1 cellular context compared by ENCODE assay signal in the genomic region with DNA sequence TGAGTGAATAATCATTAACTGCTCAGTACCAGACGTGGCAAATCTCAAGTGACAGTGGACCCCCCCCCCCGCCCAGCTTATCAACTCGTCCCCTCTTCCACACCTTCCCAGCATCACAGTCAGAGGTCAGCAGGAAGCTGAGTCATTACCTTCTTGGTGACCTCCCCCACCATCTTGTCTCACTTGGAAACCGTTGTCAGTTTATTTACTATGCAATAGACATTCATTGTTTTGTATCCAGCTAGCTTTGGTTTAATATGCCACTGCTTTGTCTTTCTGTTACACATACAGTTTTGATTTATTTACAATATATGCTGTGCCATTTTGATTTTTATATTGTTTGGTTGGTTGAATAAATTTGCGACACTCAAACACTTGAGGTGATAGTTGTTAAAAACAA.
TF ChIP-seq lines count a peak whose summit lies in the region.

No MANE protein-coding gene starts in this region.

TF ChIP-seq in K562, 482 proteins besides CTCF, POLR2A, EP300 and RAD21 (continued from another document and continues in another):
- TF ChIP-seq HDAC2 (IDR thresholded peaks at IDR 0.05) = peak; percentile 47; the same call in 1 of the 2 replicates
- TF ChIP-seq MBD2 (IDR thresholded peaks at IDR 0.05; ENCODE audit: borderline replicate concordance, low read depth) = 0 out of 2 replicates have a peak, but pooled peaks have one; percentile 26
- TF ChIP-seq MECOM (CRISPR knock-in tag; IDR thresholded peaks at IDR 0.05) = 0 out of 2 replicates have a peak, but pooled peaks have one; percentile 48
- peak; percentile 58 for TF ChIP-seq RFX1 (IDR thresholded peaks at IDR 0.05)
- peak; percentile 92 for TF ChIP-seq NR2C1 (IDR thresholded peaks at IDR 0.05)
- peak; percentile 92 for TF ChIP-seq NR2C1 (tag; IDR thresholded peaks at IDR 0.05)
- peak; percentile 74 for TF ChIP-seq FOXM1 (IDR thresholded peaks at IDR 0.05; ENCODE audit: low read depth)
- TF ChIP-seq FOXM1 (CRISPR knock-in tag; IDR thresholded peaks at IDR 0.05; ENCODE audit: low read depth) = no peak
- TF ChIP-seq ZC3H4 (CRISPR knock-in tag; IDR thresholded peaks at IDR 0.05; ENCODE audit: borderline replicate concordance) = no peak
- TF ChIP-seq SMARCC2 (IDR thresholded peaks at IDR 0.05; ENCODE audit: low read depth) = peak; percentile 48; the same call in 1 of the 2 replicates
- TF ChIP-seq SMAD4 (CRISPR knock-in tag; conservative IDR thresholded peaks at IDR 0.05) = peak; percentile 41; the same call in 1 of the 2 replicates
- TF ChIP-seq, protein P1, sequence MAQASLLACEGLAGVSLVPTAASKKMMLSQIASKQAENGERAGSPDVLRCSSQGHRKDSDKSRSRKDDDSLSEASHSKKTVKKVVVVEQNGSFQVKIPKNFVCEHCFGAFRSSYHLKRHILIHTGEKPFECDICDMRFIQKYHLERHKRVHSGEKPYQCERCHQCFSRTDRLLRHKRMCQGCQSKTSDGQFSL (CRISPR knock-in tag; IDR thresholded peaks at IDR 0.05) = peak; percentile 79
- TF ChIP-seq, protein P1 (tag; IDR thresholded peaks at IDR 0.05) = peak in 1 of 2 experiments; percentile 76; a peak in 1 of 4 replicates
- TF ChIP-seq THRAP3 (IDR thresholded peaks at IDR 0.05; ENCODE audit: borderline replicate concordance) = 0 out of 2 replicates have a peak, but pooled peaks have one; percentile 18
- TF ChIP-seq, protein P2, sequence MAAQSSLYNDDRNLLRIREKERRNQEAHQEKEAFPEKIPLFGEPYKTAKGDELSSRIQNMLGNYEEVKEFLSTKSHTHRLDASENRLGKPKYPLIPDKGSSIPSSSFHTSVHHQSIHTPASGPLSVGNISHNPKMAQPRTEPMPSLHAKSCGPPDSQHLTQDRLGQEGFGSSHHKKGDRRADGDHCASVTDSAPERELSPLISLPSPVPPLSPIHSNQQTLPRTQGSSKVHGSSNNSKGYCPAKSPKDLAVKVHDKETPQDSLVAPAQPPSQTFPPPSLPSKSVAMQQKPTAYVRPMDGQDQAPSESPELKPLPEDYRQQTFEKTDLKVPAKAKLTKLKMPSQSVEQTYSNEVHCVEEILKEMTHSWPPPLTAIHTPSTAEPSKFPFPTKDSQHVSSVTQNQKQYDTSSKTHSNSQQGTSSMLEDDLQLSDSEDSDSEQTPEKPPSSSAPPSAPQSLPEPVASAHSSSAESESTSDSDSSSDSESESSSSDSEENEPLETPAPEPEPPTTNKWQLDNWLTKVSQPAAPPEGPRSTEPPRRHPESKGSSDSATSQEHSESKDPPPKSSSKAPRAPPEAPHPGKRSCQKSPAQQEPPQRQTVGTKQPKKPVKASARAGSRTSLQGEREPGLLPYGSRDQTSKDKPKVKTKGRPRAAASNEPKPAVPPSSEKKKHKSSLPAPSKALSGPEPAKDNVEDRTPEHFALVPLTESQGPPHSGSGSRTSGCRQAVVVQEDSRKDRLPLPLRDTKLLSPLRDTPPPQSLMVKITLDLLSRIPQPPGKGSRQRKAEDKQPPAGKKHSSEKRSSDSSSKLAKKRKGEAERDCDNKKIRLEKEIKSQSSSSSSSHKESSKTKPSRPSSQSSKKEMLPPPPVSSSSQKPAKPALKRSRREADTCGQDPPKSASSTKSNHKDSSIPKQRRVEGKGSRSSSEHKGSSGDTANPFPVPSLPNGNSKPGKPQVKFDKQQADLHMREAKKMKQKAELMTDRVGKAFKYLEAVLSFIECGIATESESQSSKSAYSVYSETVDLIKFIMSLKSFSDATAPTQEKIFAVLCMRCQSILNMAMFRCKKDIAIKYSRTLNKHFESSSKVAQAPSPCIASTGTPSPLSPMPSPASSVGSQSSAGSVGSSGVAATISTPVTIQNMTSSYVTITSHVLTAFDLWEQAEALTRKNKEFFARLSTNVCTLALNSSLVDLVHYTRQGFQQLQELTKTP (IDR thresholded peaks at IDR 0.05; ENCODE audit: low read depth in 1 of 2, partially characterized antibody in 2 of 2) = no peak
- peak; percentile 74 for TF ChIP-seq ETV5 (CRISPR knock-in tag; IDR thresholded peaks at IDR 0.05; ENCODE audit: low read depth)
- peak; percentile 82 for TF ChIP-seq CREM (IDR thresholded peaks at IDR 0.05; ENCODE audit: low read depth)
- TF ChIP-seq ZNF717 (CRISPR knock-in tag; IDR thresholded peaks at IDR 0.05) = no peak
- peak; percentile 16 for TF ChIP-seq DACH1 (IDR thresholded peaks at IDR 0.05; ENCODE audit: partially characterized antibody)
- TF ChIP-seq GATA2 (CRISPR knock-in tag; IDR thresholded peaks at IDR 0.05) = peak; percentile 32; the same call in 1 of the 2 replicates
- TF ChIP-seq TAL1 (IDR thresholded peaks at IDR 0.05) = peak; percentile 45; the same call in 1 of the 2 replicates
- TF ChIP-seq, protein P3, sequence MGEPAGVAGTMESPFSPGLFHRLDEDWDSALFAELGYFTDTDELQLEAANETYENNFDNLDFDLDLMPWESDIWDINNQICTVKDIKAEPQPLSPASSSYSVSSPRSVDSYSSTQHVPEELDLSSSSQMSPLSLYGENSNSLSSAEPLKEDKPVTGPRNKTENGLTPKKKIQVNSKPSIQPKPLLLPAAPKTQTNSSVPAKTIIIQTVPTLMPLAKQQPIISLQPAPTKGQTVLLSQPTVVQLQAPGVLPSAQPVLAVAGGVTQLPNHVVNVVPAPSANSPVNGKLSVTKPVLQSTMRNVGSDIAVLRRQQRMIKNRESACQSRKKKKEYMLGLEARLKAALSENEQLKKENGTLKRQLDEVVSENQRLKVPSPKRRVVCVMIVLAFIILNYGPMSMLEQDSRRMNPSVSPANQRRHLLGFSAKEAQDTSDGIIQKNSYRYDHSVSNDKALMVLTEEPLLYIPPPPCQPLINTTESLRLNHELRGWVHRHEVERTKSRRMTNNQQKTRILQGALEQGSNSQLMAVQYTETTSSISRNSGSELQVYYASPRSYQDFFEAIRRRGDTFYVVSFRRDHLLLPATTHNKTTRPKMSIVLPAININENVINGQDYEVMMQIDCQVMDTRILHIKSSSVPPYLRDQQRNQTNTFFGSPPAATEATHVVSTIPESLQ (CRISPR knock-in tag; IDR thresholded peaks at IDR 0.05) = 0 out of 2 replicates have a peak, but pooled peaks have one; percentile 29
- TF ChIP-seq KLF16 (IDR thresholded peaks at IDR 0.05) = peak; percentile 45; the same call in 1 of the 2 replicates
- TF ChIP-seq NCOA1 (IDR thresholded peaks at IDR 0.05; ENCODE audit: low read depth) = no peak; the same call in 1 of the 2 replicates
- TF ChIP-seq ZNF507 (tag; conservative IDR thresholded peaks at IDR 0.05) = no peak
- TF ChIP-seq, protein P4, sequence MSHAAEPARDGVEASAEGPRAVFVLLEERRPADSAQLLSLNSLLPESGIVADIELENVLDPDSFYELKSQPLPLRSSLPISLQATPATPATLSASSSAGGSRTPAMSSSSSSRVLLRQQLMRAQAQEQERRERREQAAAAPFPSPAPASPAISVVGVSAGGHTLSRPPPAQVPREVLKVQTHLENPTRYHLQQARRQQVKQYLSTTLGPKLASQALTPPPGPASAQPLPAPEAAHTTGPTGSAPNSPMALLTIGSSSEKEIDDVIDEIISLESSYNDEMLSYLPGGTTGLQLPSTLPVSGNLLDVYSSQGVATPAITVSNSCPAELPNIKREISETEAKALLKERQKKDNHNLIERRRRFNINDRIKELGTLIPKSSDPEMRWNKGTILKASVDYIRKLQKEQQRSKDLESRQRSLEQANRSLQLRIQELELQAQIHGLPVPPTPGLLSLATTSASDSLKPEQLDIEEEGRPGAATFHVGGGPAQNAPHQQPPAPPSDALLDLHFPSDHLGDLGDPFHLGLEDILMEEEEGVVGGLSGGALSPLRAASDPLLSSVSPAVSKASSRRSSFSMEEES (CRISPR knock-in tag; IDR thresholded peaks at IDR 0.05) = no peak
- peak; percentile 44; the same call in 1 of the 2 replicates for TF ChIP-seq CXXC5 (CRISPR knock-in tag; IDR thresholded peaks at IDR 0.05)
- TF ChIP-seq GABPA (tag; conservative IDR thresholded peaks at IDR 0.05; ENCODE audit: low read depth) = peak; percentile 32; the same call in 1 of the 2 replicates
- peak in 1 of 2 experiments; percentile 86; a peak in 2 of 4 replicates for TF ChIP-seq RCOR1 (IDR thresholded peaks at IDR 0.05; ENCODE audit: borderline replicate concordance in 1 of 2, low read depth in 2 of 2, low read length in 2 of 2)
- 0 out of 2 replicates have a peak, but pooled peaks have one; percentile 9 for TF ChIP-seq KHSRP (IDR thresholded peaks at IDR 0.05)
- peak; percentile 96 for TF ChIP-seq JUND (IDR thresholded peaks at IDR 0.05; ENCODE audit: borderline replicate concordance, low read depth, low read length)
- peak; percentile 80; the same call in 1 of the 3 replicates for TF ChIP-seq JUND (tag; IDR thresholded peaks at IDR 0.05; ENCODE audit: borderline replicate concordance, low read depth, low read length)
- peak; percentile 60 for TF ChIP-seq NEUROD1 (IDR thresholded peaks at IDR 0.05; ENCODE audit: borderline replicate concordance, low read depth, low read length, partially characterized antibody)
- TF ChIP-seq TEAD4 (IDR thresholded peaks at IDR 0.05; ENCODE audit: low read length) = peak; percentile 77
- no peak for TF ChIP-seq TEAD4 (CRISPR knock-in tag; IDR thresholded peaks at IDR 0.05; ENCODE audit: borderline replicate concordance)
- peak; percentile 61; the same call in 1 of the 2 replicates for TF ChIP-seq FOXJ3 (CRISPR knock-in tag; IDR thresholded peaks at IDR 0.05)
- no peak for TF ChIP-seq CBFB (CRISPR knock-in tag; IDR thresholded peaks at IDR 0.05)
- TF ChIP-seq NCOA2 (IDR thresholded peaks at IDR 0.05; ENCODE audit: partially characterized antibody in 2 of 2) = peak in 1 of 2 experiments; percentile 43
- no peak for TF ChIP-seq ZNF583 (CRISPR knock-in tag; IDR thresholded peaks at IDR 0.05)
- TF ChIP-seq FOS (IDR thresholded peaks at IDR 0.05; ENCODE audit: extremely low read depth, insufficient read length) = peak; percentile 15
- peak; percentile 52; the same call in 1 of the 2 replicates for TF ChIP-seq CTBP1 (IDR thresholded peaks at IDR 0.05; ENCODE audit: borderline replicate concordance)
- no peak for TF ChIP-seq XRCC3 (IDR thresholded peaks at IDR 0.05)
- 0 out of 2 replicates have a peak, but pooled peaks have one; percentile 37 for TF ChIP-seq TRIM28 (IDR thresholded peaks at IDR 0.05)
- TF ChIP-seq, protein P5, sequence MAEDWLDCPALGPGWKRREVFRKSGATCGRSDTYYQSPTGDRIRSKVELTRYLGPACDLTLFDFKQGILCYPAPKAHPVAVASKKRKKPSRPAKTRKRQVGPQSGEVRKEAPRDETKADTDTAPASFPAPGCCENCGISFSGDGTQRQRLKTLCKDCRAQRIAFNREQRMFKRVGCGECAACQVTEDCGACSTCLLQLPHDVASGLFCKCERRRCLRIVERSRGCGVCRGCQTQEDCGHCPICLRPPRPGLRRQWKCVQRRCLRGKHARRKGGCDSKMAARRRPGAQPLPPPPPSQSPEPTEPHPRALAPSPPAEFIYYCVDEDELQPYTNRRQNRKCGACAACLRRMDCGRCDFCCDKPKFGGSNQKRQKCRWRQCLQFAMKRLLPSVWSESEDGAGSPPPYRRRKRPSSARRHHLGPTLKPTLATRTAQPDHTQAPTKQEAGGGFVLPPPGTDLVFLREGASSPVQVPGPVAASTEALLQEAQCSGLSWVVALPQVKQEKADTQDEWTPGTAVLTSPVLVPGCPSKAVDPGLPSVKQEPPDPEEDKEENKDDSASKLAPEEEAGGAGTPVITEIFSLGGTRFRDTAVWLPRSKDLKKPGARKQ (CRISPR knock-in tag; IDR thresholded peaks at IDR 0.05) = no peak
- peak; percentile 74 for TF ChIP-seq DMBX1 (CRISPR knock-in tag; IDR thresholded peaks at IDR 0.05; ENCODE audit: borderline replicate concordance)
- TF ChIP-seq NFRKB (IDR thresholded peaks at IDR 0.05; ENCODE audit: low read depth) = peak; percentile 84
- TF ChIP-seq, protein P6, sequence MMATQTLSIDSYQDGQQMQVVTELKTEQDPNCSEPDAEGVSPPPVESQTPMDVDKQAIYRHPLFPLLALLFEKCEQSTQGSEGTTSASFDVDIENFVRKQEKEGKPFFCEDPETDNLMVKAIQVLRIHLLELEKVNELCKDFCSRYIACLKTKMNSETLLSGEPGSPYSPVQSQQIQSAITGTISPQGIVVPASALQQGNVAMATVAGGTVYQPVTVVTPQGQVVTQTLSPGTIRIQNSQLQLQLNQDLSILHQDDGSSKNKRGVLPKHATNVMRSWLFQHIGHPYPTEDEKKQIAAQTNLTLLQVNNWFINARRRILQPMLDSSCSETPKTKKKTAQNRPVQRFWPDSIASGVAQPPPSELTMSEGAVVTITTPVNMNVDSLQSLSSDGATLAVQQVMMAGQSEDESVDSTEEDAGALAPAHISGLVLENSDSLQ (IDR thresholded peaks at IDR 0.05) = peak; percentile 28
- TF ChIP-seq POLR2AphosphoS5 (IDR thresholded peaks at IDR 0.05; ENCODE audit: control insufficient read depth, insufficient read depth, low read depth, low read length) = peak; percentile 84
- TF ChIP-seq, protein P7, sequence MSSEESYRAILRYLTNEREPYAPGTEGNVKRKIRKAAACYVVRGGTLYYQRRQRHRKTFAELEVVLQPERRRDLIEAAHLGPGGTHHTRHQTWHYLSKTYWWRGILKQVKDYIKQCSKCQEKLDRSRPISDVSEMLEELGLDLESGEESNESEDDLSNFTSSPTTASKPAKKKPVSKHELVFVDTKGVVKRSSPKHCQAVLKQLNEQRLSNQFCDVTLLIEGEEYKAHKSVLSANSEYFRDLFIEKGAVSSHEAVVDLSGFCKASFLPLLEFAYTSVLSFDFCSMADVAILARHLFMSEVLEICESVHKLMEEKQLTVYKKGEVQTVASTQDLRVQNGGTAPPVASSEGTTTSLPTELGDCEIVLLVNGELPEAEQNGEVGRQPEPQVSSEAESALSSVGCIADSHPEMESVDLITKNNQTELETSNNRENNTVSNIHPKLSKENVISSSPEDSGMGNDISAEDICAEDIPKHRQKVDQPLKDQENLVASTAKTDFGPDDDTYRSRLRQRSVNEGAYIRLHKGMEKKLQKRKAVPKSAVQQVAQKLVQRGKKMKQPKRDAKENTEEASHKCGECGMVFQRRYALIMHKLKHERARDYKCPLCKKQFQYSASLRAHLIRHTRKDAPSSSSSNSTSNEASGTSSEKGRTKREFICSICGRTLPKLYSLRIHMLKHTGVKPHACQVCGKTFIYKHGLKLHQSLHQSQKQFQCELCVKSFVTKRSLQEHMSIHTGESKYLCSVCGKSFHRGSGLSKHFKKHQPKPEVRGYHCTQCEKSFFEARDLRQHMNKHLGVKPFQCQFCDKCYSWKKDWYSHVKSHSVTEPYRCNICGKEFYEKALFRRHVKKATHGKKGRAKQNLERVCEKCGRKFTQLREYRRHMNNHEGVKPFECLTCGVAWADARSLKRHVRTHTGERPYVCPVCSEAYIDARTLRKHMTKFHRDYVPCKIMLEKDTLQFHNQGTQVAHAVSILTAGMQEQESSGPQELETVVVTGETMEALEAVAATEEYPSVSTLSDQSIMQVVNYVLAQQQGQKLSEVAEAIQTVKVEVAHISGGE (CRISPR knock-in tag; IDR thresholded peaks at IDR 0.05) = peak in 1 of 3 experiments; percentile 61; a peak in 2 of 6 replicates
- peak; percentile 42 to 59; a peak in 2 of 4 replicates for TF ChIP-seq TRIM24 (IDR thresholded peaks at IDR 0.05)
